21 cellular contexts compared by ENCODE assay signal in genomic region chr9:13804532-13804931, GRCh38.
DNase-seq lines count a peak whose midpoint lies in the region; ATAC-seq, FAIRE-seq and TF ChIP-seq lines count a peak whose summit lies in the region.
"Had no signal": no experiment of that assay in that cellular context is flagged by ENCODE, and none has a peak within 500 bp of the region (broad histone marks: within the 10 kb centered on the region; RNA-seq: fewer than 3 reads in every experiment).

No MANE protein-coding gene starts in this region.

- no peaks in the 10 kb centered on the region for H4K20me1 ChIP-seq in H9 (ENCODE audit: control insufficient read depth, insufficient read depth, insufficient read length)
- H4K20me1 ChIP-seq in neural progenitor cell (ENCODE audit: low read depth), result no peaks in the 10 kb centered on the region

- H3K79me1 ChIP-seq in H9 (ENCODE audit: insufficient read depth, low read depth, low read length, poor library complexity, severe bottlenecking), result no peaks in the 10 kb centered on the region

- no peak overlapping the region for H4K8ac ChIP-seq in H9 (replicated peaks; ENCODE audit: insufficient read length, low read depth, low read length)

- H3K27me3 ChIP-seq in H9 (ENCODE audit: insufficient read depth, low read length), result no peaks in the 10 kb centered on the region; the same call in 1 of the 2 replicates
- H3K27me3 ChIP-seq in neural progenitor cell, result no peaks in the 10 kb centered on the region
- H3K27me3 ChIP-seq: tibial nerve had no signal

- no peaks in the 10 kb centered on the region for H3K23me2 ChIP-seq in H9 (ENCODE audit: insufficient read length, low read depth, low read length, poor library complexity, severe bottlenecking)

- no peak overlapping the region for H3K27ac Mint-ChIP-seq in H9
- H3K27ac Mint-ChIP-seq in neural progenitor cell, result peak overlapping the region; percentile 14
- H3K27ac Mint-ChIP-seq: activated naive CD8-positive, alpha-beta T cell; activated T-helper 2 cell treated with anti-CD3 and anti-CD28 coated beads, Interferon-gamma antibody, Interleukin-2, Interleukin-4, amounts not matched to agents 10 μg/mL and 5 μg/mL and 100 μg/mL, durations not matched to agents 14 hours and 24 hours and 36 hours; CD8-positive, alpha-beta T cell; stimulated activated naive CD8-positive, alpha-beta T cell treated with anti-CD3 and anti-CD28 coated beads, Interleukin-15, amount 100 ng/mL, for 72 hours had no signal

- no peak overlapping the region for H3K23ac ChIP-seq in H9 (ENCODE audit: insufficient read length, low read depth, low read length)

- peak overlapping the region; percentile 23 for H2AFZ ChIP-seq in H9 (ENCODE audit: low read length)
- no peak overlapping the region for H2AFZ ChIP-seq in neural progenitor cell (replicated peaks)

- ATAC-seq in HG03565 (IDR thresholded peaks at IDR 0.05; ENCODE audit: unreplicated experiment) (no peak), mucosa of descending colon (no peak)
- ATAC-seq: CD8-positive, alpha-beta T cell; stimulated activated naive CD8-positive, alpha-beta T cell treated with anti-CD3 and anti-CD28 coated beads, Interleukin-15, amount 100 ng/mL, for 72 hours had no signal

- H3K18ac ChIP-seq in H9 (ENCODE audit: insufficient read length, low read depth, low read length), result no peak overlapping the region

- H3K36me3 Mint-ChIP-seq in H9 (ENCODE audit: insufficient read depth in 1 of 3, low read depth in 3 of 3), result no peaks in the 10 kb centered on the region
- H3K36me3 Mint-ChIP-seq in neural progenitor cell, result no peaks in the 10 kb centered on the region
- H3K36me3 Mint-ChIP-seq: activated naive CD8-positive, alpha-beta T cell; CD8-positive, alpha-beta T cell had no signal

- H3K27me3 Mint-ChIP-seq in H9 (ENCODE audit: low read depth) (no peaks in the 10 kb centered on the region), neural progenitor cell (ENCODE audit: insufficient read depth, low read depth) (no peaks in the 10 kb centered on the region)
- H3K27me3 Mint-ChIP-seq: activated naive CD8-positive, alpha-beta T cell; stimulated activated naive CD8-positive, alpha-beta T cell treated with anti-CD3 and anti-CD28 coated beads, Interleukin-15, amount 100 ng/mL, for 72 hours had no signal

- no peak overlapping the region for H3K4me3 Mint-ChIP-seq in H9
- H3K4me3 Mint-ChIP-seq in neural progenitor cell, result no peak overlapping the region
- H3K4me3 Mint-ChIP-seq: activated naive CD8-positive, alpha-beta T cell; CD8-positive, alpha-beta T cell; stimulated activated naive CD8-positive, alpha-beta T cell treated with anti-CD3 and anti-CD28 coated beads, Interleukin-15, amount 100 ng/mL, for 72 hours had no signal

- H3K9me3 Mint-ChIP-seq in H9 (no peaks in the 10 kb centered on the region), neural progenitor cell (no peaks in the 10 kb centered on the region)

- H3K4me2 ChIP-seq in H9 (ENCODE audit: insufficient read depth, insufficient read length, low read length) (no peak overlapping the region), neural progenitor cell (no peak overlapping the region)

- in situ Hi-C loops in KBM-7 (cut with MboI; ENCODE audit: low pct_unique_long_range_greater_than_20kb, low sequenced_read_pairs), result no loop called here

- H3K56ac ChIP-seq in H9 (ENCODE audit: insufficient read length, low read depth, low read length), result no peak overlapping the region

- H3K9me3 ChIP-seq in H9 (ENCODE audit: control insufficient read depth, low read depth, low read length) (no peaks in the 10 kb centered on the region), neural progenitor cell (ENCODE audit: low read depth) (no peaks in the 10 kb centered on the region), mucosa of descending colon (no peaks in the 10 kb centered on the region)
- H3K9me3 ChIP-seq: tibial nerve had no signal

- H2BK5ac ChIP-seq in H9 (ENCODE audit: insufficient read length, low read length), result no peak overlapping the region

- no peak overlapping the region for H2BK15ac ChIP-seq in H9 (ENCODE audit: low read depth, low read length)

- no peak overlapping the region for H3K4ac ChIP-seq in H9 (ENCODE audit: low read depth, low read length)

- no peak overlapping the region for H2BK120ac ChIP-seq in H9 (ENCODE audit: low read depth, low read length, poor library complexity, severe bottlenecking)

- H3F3A ChIP-seq in neural progenitor cell (ENCODE audit: low read depth), result no peaks in the 10 kb centered on the region

- no peak overlapping the region for H3K14ac ChIP-seq in H9 (ENCODE audit: insufficient read depth, low read length)

- WGBS in H9 (ENCODE audit: extremely low coverage, insufficient read length, low lambda C conversion rate), result no CpG with 5 or more reads among the region's 4 CpGs

- H2BK12ac ChIP-seq in H9 (ENCODE audit: insufficient read length, low read depth, low read length), result no peak overlapping the region

- FAIRE-seq in RCC 7860 (lab: Jason Lieb, UNC), result peak; percentile 77
- FAIRE-seq: endometrium, islet of Langerhans had no signal

- intact Hi-C loops in mucosa of descending colon (cut with DNase I, micrococcal nuclease), result no loop called here

- H4K5ac ChIP-seq in H9 (ENCODE audit: insufficient read length, low read depth, low read length), result no peak overlapping the region

- H3K27ac ChIP-seq in H9 (ENCODE audit: insufficient read length, low read depth, low read length) (no peak overlapping the region), epithelial cell of prostate (no peak overlapping the region), neural progenitor cell (no peak overlapping the region)
- H3K27ac ChIP-seq: tibial nerve, WERI-Rb-1 had no signal

- DNase-seq in H9, result no peak
- peak; percentile 66 for DNase-seq in RCC 7860 (ENCODE audit: low spot score)
- DNase-seq in epithelial cell of prostate (ENCODE audit: low read depth, low spot score), result peak; percentile 18
- no peak for DNase-seq in neural progenitor cell (ENCODE audit: low spot score)
- no peak for DNase-seq in KBM-7
- DNase-seq in mucosa of descending colon, result no peak
- DNase-seq: activated CD4-positive, alpha-beta T cell treated with anti-CD3 and anti-CD28 coated beads, Interleukin-2, amount 50 U/mL, for 1 hour; CD8-positive, alpha-beta T cell; DMS153; GF-D8; occipital lobe; RPMI8226; stimulated activated naive CD8-positive, alpha-beta T cell treated with anti-CD3 and anti-CD28 coated beads, Interleukin-15, amount 100 ng/mL, for 72 hours; WERI-Rb-1 had no signal

- H3K9ac ChIP-seq in H9 (ENCODE audit: extremely low read depth, insufficient read length, low read length), result no peak overlapping the region
- H3K9ac ChIP-seq in neural progenitor cell, result no peak overlapping the region

- no peak overlapping the region for H2AK5ac ChIP-seq in H9 (ENCODE audit: insufficient read length, low read length)

- H3K36me3 ChIP-seq in neural progenitor cell (no peaks in the 10 kb centered on the region), mucosa of descending colon (ENCODE audit: low read depth) (no peaks in the 10 kb centered on the region)
- H3K36me3 ChIP-seq: tibial nerve, WERI-Rb-1 had no signal

- H4K91ac ChIP-seq in H9 (ENCODE audit: insufficient read length, low read depth, low read length), result no peak overlapping the region

- no peak overlapping the region for H3K4me3 ChIP-seq in neural progenitor cell
- no peak overlapping the region for H3K4me3 ChIP-seq in mucosa of descending colon
- H3K4me3 ChIP-seq: SK-N-MC, tibial nerve had no signal

- H2BK20ac ChIP-seq in H9 (ENCODE audit: low read depth, low read length, poor library complexity, severe bottlenecking), result no peak overlapping the region

- H3T11ph ChIP-seq in H9 (ENCODE audit: low read length), result no peak overlapping the region

- H3K4me1 ChIP-seq in H9 (ENCODE audit: insufficient read depth, low read length) (no peaks in the 10 kb centered on the region), neural progenitor cell (no peaks in the 10 kb centered on the region), mucosa of descending colon (ENCODE audit: low read depth) (no peaks in the 10 kb centered on the region)
- H3K4me1 ChIP-seq: tibial nerve had no signal

- H3K79me2 ChIP-seq in H9 (ENCODE audit: insufficient read depth, low read length), result no peaks in the 10 kb centered on the region
- H3K79me2 ChIP-seq in neural progenitor cell (ENCODE audit: low read depth), result no peaks in the 10 kb centered on the region

- TF ChIP-seq CTCF in H9 (conservative IDR thresholded peaks at IDR 0.05) (no peak), neural progenitor cell (IDR thresholded peaks at IDR 0.05) (no peak), mucosa of descending colon (IDR thresholded peaks at IDR 0.05) (no peak)

- H3K4me1 Mint-ChIP-seq in H9, result no peaks in the 10 kb centered on the region
- H3K4me1 Mint-ChIP-seq in neural progenitor cell, result peaks cover 3% of the 10 kb centered on the region
- H3K4me1 Mint-ChIP-seq: stimulated activated naive CD8-positive, alpha-beta T cell treated with anti-CD3 and anti-CD28 coated beads, Interleukin-15, amount 100 ng/mL, for 72 hours had no signal

Comparison
In these comparisons a context has a peak if more than half of its experiments do, and no peak if none do; other contexts are left out.
1. DNase-seq: peak in RCC 7860 (single experiment) and epithelial cell of prostate (single experiment); none in H9 (single experiment), neural progenitor cell (single experiment), KBM-7 (single experiment) and mucosa of descending colon (0 of 3).